Comparison of ENCODE assay signal across 1 cellular context in the genomic region with DNA sequence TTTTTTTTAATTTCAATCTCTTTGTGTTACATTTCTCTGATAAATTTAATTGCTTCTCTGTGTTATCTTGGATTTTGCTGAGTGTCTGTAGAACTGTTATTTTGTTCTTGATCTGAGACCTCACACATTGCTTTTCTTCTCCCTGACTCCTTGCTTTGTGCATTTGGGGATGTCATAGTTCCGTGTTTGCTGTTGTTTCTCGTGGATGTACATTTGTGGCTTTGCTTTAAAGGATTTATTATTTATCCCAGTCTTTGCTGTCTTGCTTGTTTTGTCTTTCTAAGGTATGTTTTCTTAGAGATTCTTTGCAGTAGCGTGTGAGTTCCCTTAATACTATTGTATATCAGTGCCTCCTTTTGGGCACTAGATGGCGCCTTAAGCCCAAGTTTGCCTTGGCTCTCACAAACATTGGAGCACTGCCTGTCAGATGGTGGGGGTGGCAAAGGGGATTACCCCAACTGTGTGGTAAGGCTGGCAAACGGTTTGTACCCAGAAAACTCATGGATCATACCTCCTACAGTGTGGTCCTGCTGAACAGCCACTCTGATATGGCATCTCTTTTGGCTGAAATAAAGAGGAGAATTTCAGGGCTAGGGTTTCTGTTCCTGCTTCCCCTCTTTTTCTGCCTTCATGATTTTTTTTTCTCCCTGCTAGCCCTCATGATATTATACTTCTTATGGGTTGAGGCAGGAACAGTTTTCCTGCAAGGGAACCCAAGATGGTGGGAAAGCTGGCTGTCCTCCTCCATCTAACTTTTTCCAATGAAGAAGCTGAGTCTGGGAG.
TF ChIP-seq lines count a peak whose summit lies in the region.

No MANE protein-coding gene starts in this region.

TF ChIP-seq in IMR-90, 13 proteins besides CTCF, POLR2A, EP300 and RAD21:
- peak; percentile 89 for TF ChIP-seq SMC3 (IDR thresholded peaks at IDR 0.05; ENCODE audit: low read depth, low read length)
- TF ChIP-seq MAZ (IDR thresholded peaks at IDR 0.05; ENCODE audit: borderline replicate concordance, low read depth, low read length) = peak; percentile 24; the same call in 1 of the 2 replicates
- no peak for TF ChIP-seq MAFK (IDR thresholded peaks at IDR 0.05; ENCODE audit: low read depth, low read length)
TF ChIP-seq in IMR-90: peak in this region for 2.
